31 cellular contexts compared by ENCODE assay signal in genomic region chr2:12035029-12035720, GRCh38.
A peak's percentile ranks its signal among the peaks of the same experiment; 100 is the strongest.
DNase-seq lines count a peak whose midpoint lies in the region; ATAC-seq, FAIRE-seq and TF ChIP-seq lines count a peak whose summit lies in the region.
"Had no signal": no experiment of that assay in that cellular context is flagged by ENCODE, and none has a peak within 500 bp of the region (broad histone marks: within the 10 kb centered on the region; RNA-seq: fewer than 3 reads in every experiment).

No MANE protein-coding gene starts in this region.

- peak overlapping the region; percentile 75 for H3K9ac ChIP-seq in SU-DHL-6 (ENCODE audit: low read length)
- no peak overlapping the region for H3K9ac ChIP-seq in kidney (ENCODE audit: low read length in 2 of 2)

- ATAC-seq in GM18873 (IDR thresholded peaks at IDR 0.05; ENCODE audit: low FRiP score, unreplicated experiment) (no peak), left colon (no peak)
- ATAC-seq: activated CD4-positive, alpha-beta T cell treated with anti-CD3 and anti-CD28 coated beads for 36 hours; activated T-helper 17 cell treated with anti-CD3 and anti-CD28 coated beads, Interleukin-2, amount 50 U/mL, for 72 hours; gastroesophageal sphincter; GM23338; left cardiac atrium; psoas muscle; sciatic nerve had no signal

- H3K9me3 ChIP-seq in DOHH2 (ENCODE audit: control insufficient read depth, insufficient read depth, low read length): peaks cover 9% of the 10 kb centered on the region; the same call in 1 of the 2 replicates
- no peaks in the 10 kb centered on the region for H3K9me3 ChIP-seq in SU-DHL-6 (ENCODE audit: insufficient read depth, low read length)
- H3K9me3 ChIP-seq in kidney (ENCODE audit: control insufficient read depth in 1 of 2, low read length in 2 of 2): no peaks in the 10 kb centered on the region
- H3K9me3 ChIP-seq: BE2C, esophagus squamous epithelium, gastroesophageal sphincter, neutrophil, psoas muscle had no signal

- FAIRE-seq in kidney (lab: Jason Lieb, UNC): no peak
- FAIRE-seq: A204.1, endometrium had no signal

- H3K27me3 ChIP-seq in DOHH2 (ENCODE audit: control insufficient read depth, low read length) (no peaks in the 10 kb centered on the region), SU-DHL-6 (ENCODE audit: low read length) (no peaks in the 10 kb centered on the region)
- H3K27me3 ChIP-seq: BE2C, esophagus squamous epithelium, gastroesophageal sphincter, neutrophil, stomach had no signal

- DNase-seq in AG08395 (ENCODE audit: low spot score): peak; percentile 50
- DNase-seq in fibroblast of gingiva (ENCODE audit: low read depth): peak; percentile 57
- no peak for DNase-seq in kidney
- no peak for DNase-seq in posterior cingulate gyrus
- no peak for DNase-seq in left colon
- DNase-seq: activated CD4-positive, alpha-beta T cell treated with anti-CD3 and anti-CD28 coated beads for 36 hours; activated naive CD4-positive, alpha-beta T cell treated with anti-CD3 and anti-CD28 coated beads, Interleukin-2, amount 50 U/mL, for 16 hours; amniotic stem cell; BE2C; cerebellar nuclear complex; COR-L47; esophagus squamous epithelium; GDM1; left cardiac atrium; NCI-H1048; NCI-H1694; OCI-M1; psoas muscle; stimulated activated CD4-positive, alpha-beta T cell treated with anti-CD3 and anti-CD28 coated beads, Interleukin-12 subunit alpha, Interleukin-12 subunit beta, amount 100 ng/mL, for 4 hours; stimulated activated CD4-positive, alpha-beta T cell treated with anti-CD3 and anti-CD28 coated beads, Interleukin-2, amount 100 ng/mL, for 48 hours; stomach had no signal

- H3F3A ChIP-seq in DOHH2 (ENCODE audit: control insufficient read depth, insufficient read depth): peaks cover 34% of the 10 kb centered on the region
- peaks cover 79% of the 10 kb centered on the region for H3F3A ChIP-seq in SU-DHL-6 (ENCODE audit: insufficient read depth)

- peaks cover 23% of the 10 kb centered on the region; the same call in 1 of the 2 replicates for H3K36me3 ChIP-seq in DOHH2 (ENCODE audit: control insufficient read depth, low read length)
- H3K36me3 ChIP-seq in SU-DHL-6 (ENCODE audit: low read length): no peaks in the 10 kb centered on the region
- no peaks in the 10 kb centered on the region for H3K36me3 ChIP-seq in kidney (ENCODE audit: control insufficient read depth in 1 of 2, insufficient read depth in 2 of 2, low read length in 2 of 2)
- H3K36me3 ChIP-seq: BE2C, esophagus squamous epithelium, gastroesophageal sphincter, neutrophil, stomach had no signal

- H3K4me2 ChIP-seq in DOHH2 (ENCODE audit: low read length) (peak overlapping the region; percentile 87), SU-DHL-6 (ENCODE audit: low read depth, low read length, poor library complexity, severe bottlenecking) (peak overlapping the region; percentile 83)
- H3K4me2 ChIP-seq: GM23338 had no signal

- H3K9me2 ChIP-seq in DOHH2 (replicated peaks; ENCODE audit: control insufficient read depth, low read length) (no peaks in the 10 kb centered on the region), SU-DHL-6 (replicated peaks; ENCODE audit: insufficient read depth, low read length) (no peaks in the 10 kb centered on the region)

- no peak for TF ChIP-seq CTCF in DOHH2 (IDR thresholded peaks at IDR 0.05; ENCODE audit: low read depth, low read length, poor library complexity, severe bottlenecking)
- TF ChIP-seq CTCF in SU-DHL-6 (IDR thresholded peaks at IDR 0.05; ENCODE audit: insufficient read depth, low read length, poor library complexity, severe bottlenecking): no peak
- TF ChIP-seq CTCF in kidney (IDR thresholded peaks at IDR 0.05; ENCODE audit: borderline replicate concordance, extremely low read depth, insufficient read depth): no peak

- H4K20me1 ChIP-seq in DOHH2 (ENCODE audit: control insufficient read depth, insufficient read depth, low read depth, low read length) (no peaks in the 10 kb centered on the region), SU-DHL-6 (ENCODE audit: low read depth, low read length) (no peaks in the 10 kb centered on the region)

- H2AFZ ChIP-seq in SU-DHL-6 (ENCODE audit: low read depth, low read length, severe bottlenecking): no peak overlapping the region
- H2AFZ ChIP-seq: GM23338 had no signal

- intact Hi-C loops in kidney (cut with DNase I) (no loop called here), posterior cingulate gyrus (cut with DNase I) (no loop called here), left colon (cut with DNase I, micrococcal nuclease) (no loop called here)

- H3K79me2 ChIP-seq in DOHH2 (ENCODE audit: control insufficient read depth, low read length): no peaks in the 10 kb centered on the region
- H3K79me2 ChIP-seq in SU-DHL-6 (ENCODE audit: insufficient read depth, low read length): no peaks in the 10 kb centered on the region

- H3K4me3 ChIP-seq in DOHH2 (ENCODE audit: low read length) (peak overlapping the region; percentile 66), SU-DHL-6 (ENCODE audit: insufficient read depth, low read length, poor library complexity, severe bottlenecking) (no peak overlapping the region), kidney (ENCODE audit: low read length in 2 of 2) (no peak overlapping the region)
- H3K4me3 ChIP-seq: esophagus squamous epithelium, gastroesophageal sphincter, GM23338, psoas muscle, stomach had no signal

- peaks cover 98% of the 10 kb centered on the region for H3K4me1 ChIP-seq in DOHH2 (ENCODE audit: control insufficient read depth, low read length)
- H3K4me1 ChIP-seq in kidney (ENCODE audit: control insufficient read depth in 1 of 2, insufficient read depth in 1 of 2, low read depth in 1 of 2, low read length in 2 of 2): no peaks in the 10 kb centered on the region
- H3K4me1 ChIP-seq: BE2C, gastroesophageal sphincter, psoas muscle had no signal

- H3K27ac ChIP-seq in DOHH2 (ENCODE audit: low read depth, low read length) (peak overlapping the region; percentile 99), SU-DHL-6 (ENCODE audit: low read depth, low read length) (peak overlapping the region; percentile 99), kidney (ENCODE audit: low read depth in 2 of 2, low read length in 2 of 2) (no peak overlapping the region)
- H3K27ac ChIP-seq: esophagus squamous epithelium, gastroesophageal sphincter, neutrophil, psoas muscle, stomach had no signal

Comparison
In these comparisons a context has a peak if more than half of its experiments do, and no peak if none do; other contexts are left out.
1. DNase-seq: peak in AG08395 (single experiment) and fibroblast of gingiva (single experiment); none in kidney (single experiment), posterior cingulate gyrus (0 of 10) and left colon (0 of 2).
2. H3K27ac ChIP-seq: peak in DOHH2 (single experiment) and SU-DHL-6 (single experiment); none in kidney (0 of 2).